ENCODE assay signal across 8 cellular contexts in genomic region chr2:169452080-169452479, GRCh38.
DNase-seq lines count a peak whose midpoint lies in the region.

No MANE protein-coding gene starts in this region.

- peak; percentile 51 for DNase-seq in COR-L47 (lab: John Stamatoyannopoulos, UW)
- DNase-seq in HuH-7 (ENCODE audit: low spot score) = peak; percentile 39
- peak; percentile 65 for DNase-seq in RKO (ENCODE audit: low spot score)
- peak; percentile 26 for DNase-seq in foreskin melanocyte
- DNase-seq in superior temporal gyrus (ENCODE audit: extremely low spot score) = peak; percentile 23
- no peak for DNase-seq in GM19238 (ENCODE audit: insufficient read length, low spot score)
- DNase-seq in amygdala (lab: John Stamatoyannopoulos, UW) = no peak
- DNase-seq in activated CD4-positive, alpha-beta T cell treated with anti-CD3 and anti-CD28 coated beads, Interleukin-2, amount 50 U/mL, for 48 hours = no peak

Comparison
In these comparisons a context has a peak if more than half of its experiments do, and no peak if none do; other contexts are left out.
1. DNase-seq: peak in COR-L47 (single experiment), HuH-7 (single experiment), RKO (single experiment), foreskin melanocyte (single experiment) and superior temporal gyrus (single experiment); none in GM19238 (single experiment), amygdala (0 of 56) and activated CD4-positive, alpha-beta T cell treated with anti-CD3 and anti-CD28 coated beads, Interleukin-2, amount 50 U/mL, for 48 hours (0 of 2).